ENCODE assay signal across 8 cellular contexts in the genomic region with DNA sequence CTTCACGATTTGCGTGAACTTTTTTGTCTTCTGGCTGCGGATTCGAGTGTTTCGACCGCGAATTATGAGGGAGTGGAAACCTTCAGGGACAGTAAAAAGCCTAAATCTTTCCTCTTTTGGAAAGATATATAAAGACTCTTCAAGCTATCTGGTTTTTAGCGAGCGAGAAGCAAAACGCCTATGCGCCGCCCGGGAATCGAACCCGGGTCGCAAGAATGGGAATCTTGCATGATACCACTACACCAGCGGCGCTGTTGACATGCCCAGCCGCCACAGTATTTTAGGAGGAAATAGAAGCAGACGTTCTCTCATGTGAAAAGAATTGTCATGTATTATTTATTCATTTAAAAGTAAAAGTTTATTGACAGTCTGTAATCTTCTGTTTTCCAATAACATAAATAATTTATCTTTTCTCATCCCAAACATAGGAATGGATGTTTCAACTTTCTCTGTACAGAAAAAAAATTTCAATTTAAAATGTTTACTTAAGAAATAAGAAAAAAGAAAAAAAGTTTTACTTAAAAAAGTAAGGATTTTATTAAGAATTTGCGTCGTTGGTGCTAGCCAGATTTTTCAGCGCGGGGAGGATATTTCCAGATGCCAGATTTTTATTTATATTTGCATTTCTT. TPM values are rescaled to one million over a fixed set of nuclear protein-coding genes. Genes with fewer than 3 reads are reported as not detected.
DNase-seq lines count a peak whose midpoint lies in the region; ATAC-seq, FAIRE-seq and TF ChIP-seq lines count a peak whose summit lies in the region.

No MANE protein-coding gene starts in this region.

- H3K79me2 ChIP-seq in GM23338 (replicated peaks; ENCODE audit: insufficient read depth) (peaks cover 44% of the 10 kb centered on the region), SK-N-SH (ENCODE audit: insufficient read depth) (peaks cover 44% of the 10 kb centered on the region)

- peak overlapping the region; percentile 100 for H3K9ac ChIP-seq in SK-N-SH
- H3K9ac ChIP-seq in rectal smooth muscle tissue (ENCODE audit: low read length): peak overlapping the region; percentile 78

- peaks cover 20% of the 10 kb centered on the region for H3K27me3 Mint-ChIP-seq in GM23338 (ENCODE audit: insufficient read depth, low read depth, poor library complexity)
- no peaks in the 10 kb centered on the region for H3K27me3 Mint-ChIP-seq in activated naive CD8-positive, alpha-beta T cell treated with anti-CD3 and anti-CD28 coated beads, Interleukin-2, amount 10 ng/mL, durations not matched to agents 7 days and 5 days

- intact Hi-C loops in left ventricle myocardium superior (cut with micrococcal nuclease): no loop called here

- H2AFZ ChIP-seq in GM23338 (no peak overlapping the region), SK-N-SH (ENCODE audit: low read depth) (peak overlapping the region; percentile 76)

- peak overlapping the region; percentile 98 for H3K4me3 Mint-ChIP-seq in GM23338
- peak overlapping the region; percentile 99 for H3K4me3 Mint-ChIP-seq in activated naive CD8-positive, alpha-beta T cell treated with anti-CD3 and anti-CD28 coated beads, Interleukin-2, amount 10 ng/mL, durations not matched to agents 7 days and 5 days

- H3K9me3 Mint-ChIP-seq in GM23338: peaks cover 9% of the 10 kb centered on the region
- H3K9me3 Mint-ChIP-seq in activated naive CD8-positive, alpha-beta T cell treated with anti-CD3 and anti-CD28 coated beads, Interleukin-2, amount 10 ng/mL, durations not matched to agents 7 days and 5 days: no peaks in the 10 kb centered on the region

- H3F3A ChIP-seq in GM23338 (replicated peaks; ENCODE audit: low read depth) (no peaks in the 10 kb centered on the region), SK-N-SH (replicated peaks; ENCODE audit: insufficient read depth) (peaks cover 24% of the 10 kb centered on the region)

- peaks cover 6% of the 10 kb centered on the region for H3K4me1 ChIP-seq in GM23338 (ENCODE audit: insufficient read depth)
- peaks cover 4 to 11% of the 10 kb centered on the region in 2 experiments; a peak in 2 of 4 replicates for H3K4me1 ChIP-seq in SK-N-SH (ENCODE audit: control insufficient read depth in 1 of 2, insufficient read depth in 2 of 2, low read depth in 1 of 2, low read length in 1 of 2)
- H3K4me1 ChIP-seq in rectal smooth muscle tissue (ENCODE audit: control insufficient read depth, insufficient read depth, low read length): peaks cover 5% of the 10 kb centered on the region

- 1% methylated on average over 24 of the region's 24 CpGs for WGBS in SK-N-SH (ENCODE audit: low lambda C conversion rate)

- TF ChIP-seq RAD21 in SK-N-SH (IDR thresholded peaks at IDR 0.05; ENCODE audit: low read length): no peak

- no peak for FAIRE-seq in urothelium cell line (lab: Jason Lieb, UNC)

- peak overlapping the region; percentile 99 for H3K27ac ChIP-seq in GM23338 (ENCODE audit: low read depth)
- peak overlapping the region; percentile 97 to 99 for H3K27ac ChIP-seq in SK-N-SH (ENCODE audit: low read depth in 2 of 2, low read length in 1 of 2)
- peak overlapping the region; percentile 98 for H3K27ac ChIP-seq in rectal smooth muscle tissue (ENCODE audit: low read depth, low read length)

- no peak for TF ChIP-seq CTCF in GM23338 (conservative IDR thresholded peaks at IDR 0.05; ENCODE audit: low read depth in 2 of 2)
- no peak for TF ChIP-seq CTCF in SK-N-SH (IDR thresholded peaks at IDR 0.05)

- H3K9me3 ChIP-seq in SK-N-SH: no peaks in the 10 kb centered on the region

- no peaks in the 10 kb centered on the region for H3K9me2 ChIP-seq in GM23338 (ENCODE audit: insufficient read depth)
- no peaks in the 10 kb centered on the region for H3K9me2 ChIP-seq in SK-N-SH

- peak; percentile 97 for DNase-seq in DMS114 treated with DMSO at 0.1 percent for 48 hours (lab: John Stamatoyannopoulos, UW; ENCODE audit: unreplicated experiment)
- peak; percentile 84 for DNase-seq in GM23338 (ENCODE audit: low spot score)
- DNase-seq in LoVo (ENCODE audit: low spot score): peak; percentile 82
- no peak for DNase-seq in SK-N-SH
- peak; percentile 90 for DNase-seq in activated naive CD8-positive, alpha-beta T cell treated with anti-CD3 and anti-CD28 coated beads, Interleukin-2, amount 10 ng/mL, durations not matched to agents 7 days and 5 days
- DNase-seq in left ventricle myocardium superior: no peak
- DNase-seq in urothelium cell line (ENCODE audit: low spot score): peak; percentile 57

- H4K20me1 ChIP-seq in GM23338 (replicated peaks; ENCODE audit: insufficient read depth) (peaks cover 7% of the 10 kb centered on the region), SK-N-SH (ENCODE audit: insufficient read depth) (peaks cover 31% of the 10 kb centered on the region)

- peak in 1 of 2 experiments; percentile 23; a peak in 1 of 4 replicates for TF ChIP-seq EP300 in SK-N-SH (IDR thresholded peaks at IDR 0.05; ENCODE audit: borderline replicate concordance in 1 of 2, low read depth in 1 of 2, low read length in 1 of 2)

- ATAC-seq in GM23338: peak; percentile 49
- peak; percentile 58 for ATAC-seq in activated naive CD8-positive, alpha-beta T cell treated with anti-CD3 and anti-CD28 coated beads, Interleukin-2, amount 10 ng/mL, durations not matched to agents 7 days and 5 days (ENCODE audit: low read depth)
- ATAC-seq in left ventricle myocardium superior: peak; percentile 80

- peak overlapping the region; percentile 100 for H3K27ac Mint-ChIP-seq in GM23338
- peak overlapping the region; percentile 99 for H3K27ac Mint-ChIP-seq in activated naive CD8-positive, alpha-beta T cell treated with anti-CD3 and anti-CD28 coated beads, Interleukin-2, amount 10 ng/mL, durations not matched to agents 7 days and 5 days

- POLR2A ChIA-PET in SK-N-SH (lab: Yijun Ruan, JAX): interaction anchor here (2.3 to 2.4 kb wide), 2 partner anchors 9 to 45 kb away, joined by 8 to 9 read pairs; a partner anchor contains a TSS
- POLR2A ChIA-PET in activated naive CD8-positive, alpha-beta T cell treated with anti-CD3 and anti-CD28 coated beads, Interleukin-2, amount 10 ng/mL, durations not matched to agents 7 days and 5 days (lab: Charles Lee): interaction anchor here (1.0 to 3.3 kb wide), 3 partner anchors 9 to 44 kb away, joined by 4 to 20 read pairs (median 14); a partner anchor contains a TSS

- peaks cover 12% of the 10 kb centered on the region for H3K4me1 Mint-ChIP-seq in GM23338
- peaks cover 18% of the 10 kb centered on the region for H3K4me1 Mint-ChIP-seq in activated naive CD8-positive, alpha-beta T cell treated with anti-CD3 and anti-CD28 coated beads, Interleukin-2, amount 10 ng/mL, durations not matched to agents 7 days and 5 days

- H3K36me3 ChIP-seq in GM23338 (ENCODE audit: insufficient read depth): no peaks in the 10 kb centered on the region
- peaks cover 0 to 15% of the 10 kb centered on the region in 2 experiments for H3K36me3 ChIP-seq in SK-N-SH (replicated peaks in 1 of 2; ENCODE audit: control insufficient read depth in 1 of 2, insufficient read depth in 2 of 2, low read length in 1 of 2)
- H3K36me3 ChIP-seq in rectal smooth muscle tissue (ENCODE audit: control insufficient read depth, insufficient read depth, low read length): no peaks in the 10 kb centered on the region

- H3K36me3 Mint-ChIP-seq in GM23338 (ENCODE audit: low read depth): peaks cover 29% of the 10 kb centered on the region
- peaks cover 7% of the 10 kb centered on the region for H3K36me3 Mint-ChIP-seq in activated naive CD8-positive, alpha-beta T cell treated with anti-CD3 and anti-CD28 coated beads, Interleukin-2, amount 10 ng/mL, durations not matched to agents 7 days and 5 days

- peak overlapping the region; percentile 80 for H3K4me3 ChIP-seq in GM23338
- H3K4me3 ChIP-seq in SK-N-SH (ENCODE audit: low read depth in 2 of 2, low read length in 1 of 2): peak overlapping the region; percentile 78 to 85
- H3K4me3 ChIP-seq in rectal smooth muscle tissue (ENCODE audit: low read length): peak overlapping the region; percentile 100

- CTCF ChIA-PET in SK-N-SH (lab: Yijun Ruan, JAX): interaction anchor here (1.0 kb wide), 1 partner anchor 335 kb away, joined by 3 read pairs; no protein-coding TSS in a partner anchor

- no peaks in the 10 kb centered on the region for H3K27me3 ChIP-seq in GM23338 (ENCODE audit: insufficient read depth)
- no peaks in the 10 kb centered on the region for H3K27me3 ChIP-seq in SK-N-SH (ENCODE audit: insufficient read depth)
- H3K27me3 ChIP-seq in rectal smooth muscle tissue (ENCODE audit: control insufficient read depth, insufficient read depth, low read length): no peaks in the 10 kb centered on the region

- H3K4me2 ChIP-seq in GM23338 (peak overlapping the region; percentile 37), SK-N-SH (peak overlapping the region; percentile 73)

RNA-seq across cellular contexts. Expression of a gene that starts 0.5 kb away (rescaled TPM):
- 126 and 179 TPM in 2 replicates for total RNA-seq in GM23338 (2014; rRNA removed; shearing (Covaris generic))
- polyA plus RNA-seq in GM23338 (2016; fragmentation: Nextera tagmentation; extraction: Ambion mirVana) (101 and 130 TPM in 2 replicates), SK-N-SH (2012; rRNA removed) (77.7 and 98.0 TPM in 2 replicates)
- polyA plus RNA-seq in SK-N-SH (2012; cell fraction: cytosol; rRNA removed): 45.2 and 48.0 TPM in 2 replicates
- polyA plus RNA-seq in SK-N-SH (2012; cell fraction: nucleus; rRNA removed): 384 and 536 TPM in 2 replicates
- 100 to 1,000 TPM; 160 TPM for total RNA-seq in activated naive CD8-positive, alpha-beta T cell treated with anti-CD3 and anti-CD28 coated beads, Interleukin-2, amount 10 ng/mL, durations not matched to agents 7 days and 5 days
- 51.2 TPM for total RNA-seq in left ventricle myocardium superior

RNA-seq across cellular contexts. Expression of a gene that starts 9.0 kb away (rescaled TPM):
- total RNA-seq in GM23338 (2014; rRNA removed; shearing (Covaris generic)): 37.0 and 39.4 TPM in 2 replicates
- 18.6 and 19.3 TPM in 2 replicates for polyA plus RNA-seq in GM23338 (2016; fragmentation: Nextera tagmentation; extraction: Ambion mirVana)
- 20.7 and 26.5 TPM in 2 replicates for polyA plus RNA-seq in SK-N-SH (2012; rRNA removed)
- 32.0 and 33.6 TPM in 2 replicates for polyA plus RNA-seq in SK-N-SH (2012; cell fraction: cytosol; rRNA removed)
- polyA plus RNA-seq in SK-N-SH (2012; cell fraction: nucleus; rRNA removed): 7.7 and 14.5 TPM in 2 replicates
- 10 to 100 TPM; 20.3 to 24.2 TPM for total RNA-seq in activated naive CD8-positive, alpha-beta T cell treated with anti-CD3 and anti-CD28 coated beads, Interleukin-2, amount 10 ng/mL, durations not matched to agents 7 days and 5 days
- 110 TPM for total RNA-seq in left ventricle myocardium superior

RNA-seq across cellular contexts. Expression of a gene that starts 44.6 kb away (rescaled TPM):
- 275 and 450 TPM in 2 replicates for total RNA-seq in GM23338 (2014; rRNA removed; shearing (Covaris generic))
- polyA plus RNA-seq in GM23338 (2016; fragmentation: Nextera tagmentation; extraction: Ambion mirVana): 1,584 and 1,653 TPM in 2 replicates
- 141 and 159 TPM in 2 replicates for polyA plus RNA-seq in SK-N-SH (2012; rRNA removed)
- polyA plus RNA-seq in SK-N-SH (2012; cell fraction: cytosol; rRNA removed): 215 and 419 TPM in 2 replicates
- polyA plus RNA-seq in SK-N-SH (2012; cell fraction: nucleus; rRNA removed): 23.3 and 37.7 TPM in 2 replicates
- 100 to 1,000 TPM; 233 to 255 TPM for total RNA-seq in activated naive CD8-positive, alpha-beta T cell treated with anti-CD3 and anti-CD28 coated beads, Interleukin-2, amount 10 ng/mL, durations not matched to agents 7 days and 5 days
- total RNA-seq in left ventricle myocardium superior: 129 TPM

RNA-seq across cellular contexts. Expression of a gene that starts 52.9 kb away (rescaled TPM):
- total RNA-seq in GM23338 (2014; rRNA removed; shearing (Covaris generic)): 115 and 122 TPM in 2 replicates
- polyA plus RNA-seq in GM23338 (2016; fragmentation: Nextera tagmentation; extraction: Ambion mirVana) (133 and 150 TPM in 2 replicates), SK-N-SH (2012; rRNA removed) (43.3 and 50.6 TPM in 2 replicates)
- 44.8 and 47.3 TPM in 2 replicates for polyA plus RNA-seq in SK-N-SH (2012; cell fraction: cytosol; rRNA removed)
- polyA plus RNA-seq in SK-N-SH (2012; cell fraction: nucleus; rRNA removed): 76.4 and 99.3 TPM in 2 replicates
- total RNA-seq in activated naive CD8-positive, alpha-beta T cell treated with anti-CD3 and anti-CD28 coated beads, Interleukin-2, amount 10 ng/mL, durations not matched to agents 7 days and 5 days: 10 to 100 TPM; 34.8 to 36.3 TPM
- 28.5 TPM for total RNA-seq in left ventricle myocardium superior

RNA-seq across cellular contexts. Expression of a gene that starts 58.1 kb away (rescaled TPM):
- 6.9 and 12.7 TPM in 2 replicates for total RNA-seq in GM23338 (2014; rRNA removed; shearing (Covaris generic))
- polyA plus RNA-seq in GM23338 (2016; fragmentation: Nextera tagmentation; extraction: Ambion mirVana) (3.4 and 4.3 TPM in 2 replicates), SK-N-SH (2012; rRNA removed) (5.1 and 6.8 TPM in 2 replicates)
- 5.1 and 7.2 TPM in 2 replicates for polyA plus RNA-seq in SK-N-SH (2012; cell fraction: cytosol; rRNA removed)
- 7.8 and 10.7 TPM in 2 replicates for polyA plus RNA-seq in SK-N-SH (2012; cell fraction: nucleus; rRNA removed)
- total RNA-seq in activated naive CD8-positive, alpha-beta T cell treated with anti-CD3 and anti-CD28 coated beads, Interleukin-2, amount 10 ng/mL, durations not matched to agents 7 days and 5 days: 10 to 100 TPM; 30.9 to 33.8 TPM
- 10.3 TPM for total RNA-seq in left ventricle myocardium superior

Comparison
In these comparisons a context has a peak if more than half of its experiments do, and no peak if none do; other contexts are left out.
1. DNase-seq: peak in DMS114 treated with DMSO at 0.1 percent for 48 hours (single experiment), GM23338 (single experiment), LoVo (single experiment), activated naive CD8-positive, alpha-beta T cell treated with anti-CD3 and anti-CD28 coated beads, Interleukin-2, amount 10 ng/mL, durations not matched to agents 7 days and 5 days (single experiment) and urothelium cell line (single experiment); none in SK-N-SH (single experiment) and left ventricle myocardium superior (single experiment).
2. Peak in every context shown above with its lines, with median percentiles within 50 percentile points of each other: ATAC-seq, H3K27ac ChIP-seq and H3K4me3 ChIP-seq.